19 cellular contexts compared by ENCODE assay signal in genomic region chr10:49001861-49002675, GRCh38.
A peak's percentile ranks its signal among the peaks of the same experiment; 100 is the strongest.
DNase-seq lines count a peak whose midpoint lies in the region; ATAC-seq and TF ChIP-seq lines count a peak whose summit lies in the region.
"Had no signal": no experiment of that assay in that cellular context is flagged by ENCODE, and none has a peak within 500 bp of the region (broad histone marks: within the 10 kb centered on the region; RNA-seq: fewer than 3 reads in every experiment).

No MANE protein-coding gene starts in this region.

- no peak overlapping the region for H3K4me3 Mint-ChIP-seq in osteocyte (ENCODE audit: unreplicated experiment)
- no peak overlapping the region for H3K4me3 Mint-ChIP-seq in activated CD4-positive, alpha-beta memory T cell treated with anti-CD3 and anti-CD28 coated beads, Interleukin-2, amount 10 ng/mL, durations not matched to agents 7 days and 5 days
- H3K4me3 Mint-ChIP-seq: CD14-positive monocyte; dendritic cell treated with granulocyte-macrophage colony-stimulating factor and Interleukin-4, amounts not matched to agents 40 ng/mL and 50 ng/mL, for 4 days; stimulated activated effector memory CD8-positive, alpha-beta T cell treated with anti-CD3 and anti-CD28 coated beads, Interleukin-12 subunit alpha, Interleukin-12 subunit beta, amount 100 ng/mL, for 72 hours had no signal

- BruUV-seq in HCT116 (replicated peaks; lab: Mats Ljungman, UMichigan): no TSS peak

- H3K9me2 ChIP-seq in HCT116 (ENCODE audit: insufficient read depth): no peaks in the 10 kb centered on the region

- no peaks in the 10 kb centered on the region for H3K9me3 Mint-ChIP-seq in osteocyte (ENCODE audit: unreplicated experiment)
- H3K9me3 Mint-ChIP-seq in activated CD4-positive, alpha-beta memory T cell treated with anti-CD3 and anti-CD28 coated beads, Interleukin-2, amount 10 ng/mL, durations not matched to agents 7 days and 5 days: no peaks in the 10 kb centered on the region
- H3K9me3 Mint-ChIP-seq: CD14-positive monocyte; dendritic cell treated with granulocyte-macrophage colony-stimulating factor and Interleukin-4, amounts not matched to agents 40 ng/mL and 50 ng/mL, for 4 days; stimulated activated effector memory CD8-positive, alpha-beta T cell treated with anti-CD3 and anti-CD28 coated beads, Interleukin-12 subunit alpha, Interleukin-12 subunit beta, amount 100 ng/mL, for 72 hours had no signal

- no peak overlapping the region for H3K4me2 ChIP-seq in HCT116 (ENCODE audit: low read length)
- H3K4me2 ChIP-seq: KMS-11 had no signal

- no peak overlapping the region for H3K27ac Mint-ChIP-seq in osteocyte (ENCODE audit: unreplicated experiment)
- no peak overlapping the region for H3K27ac Mint-ChIP-seq in activated CD4-positive, alpha-beta memory T cell treated with anti-CD3 and anti-CD28 coated beads, Interleukin-2, amount 10 ng/mL, durations not matched to agents 7 days and 5 days
- H3K27ac Mint-ChIP-seq: dendritic cell treated with granulocyte-macrophage colony-stimulating factor and Interleukin-4, amounts not matched to agents 40 ng/mL and 50 ng/mL, for 4 days; stimulated activated effector memory CD8-positive, alpha-beta T cell treated with anti-CD3 and anti-CD28 coated beads, Interleukin-12 subunit alpha, Interleukin-12 subunit beta, amount 100 ng/mL, for 72 hours had no signal

- ATAC-seq in HCT116 (peak; percentile 17; the same call in 1 of the 2 replicates), omental fat pad (ENCODE audit: low FRiP score) (peak; percentile 63), GM21619 (IDR thresholded peaks at IDR 0.05; ENCODE audit: unreplicated experiment) (no peak)
- ATAC-seq: stimulated activated effector memory CD8-positive, alpha-beta T cell treated with anti-CD3 and anti-CD28 coated beads, Interleukin-12 subunit alpha, Interleukin-12 subunit beta, amount 100 ng/mL, for 72 hours had no signal

- no peak for TF ChIP-seq RAD21 in HCT116 (IDR thresholded peaks at IDR 0.05; ENCODE audit: low read depth)

- H3K27me3 ChIP-seq in HCT116 (ENCODE audit: insufficient read depth, low read length) (peaks cover 10% of the 10 kb centered on the region; the same call in 1 of the 2 replicates), cardiac muscle cell (no peaks in the 10 kb centered on the region)
- H3K27me3 ChIP-seq: breast epithelium, SJCRH30 had no signal

- no peaks in the 10 kb centered on the region for H3K79me2 ChIP-seq in HCT116 (ENCODE audit: insufficient read depth, low read length)

- no peaks in the 10 kb centered on the region for H3K27me3 Mint-ChIP-seq in osteocyte (ENCODE audit: unreplicated experiment)
- no peaks in the 10 kb centered on the region for H3K27me3 Mint-ChIP-seq in activated CD4-positive, alpha-beta memory T cell treated with anti-CD3 and anti-CD28 coated beads, Interleukin-2, amount 10 ng/mL, durations not matched to agents 7 days and 5 days

- H3K9me3 ChIP-seq in HCT116 (ENCODE audit: control insufficient read depth in 1 of 2, insufficient read depth in 1 of 2, low read depth in 1 of 2, low read length in 2 of 2): no peaks in the 10 kb centered on the region
- H3K9me3 ChIP-seq in cardiac muscle cell (ENCODE audit: low read depth): no peaks in the 10 kb centered on the region
- H3K9me3 ChIP-seq: breast epithelium, SJCRH30, thoracic aorta had no signal

- no peaks in the 10 kb centered on the region for H4K20me1 ChIP-seq in HCT116 (ENCODE audit: insufficient read depth)

- RAD21 ChIA-PET in HCT116 (lab: Charles Lee; ENCODE audit: low non-redundant PET in 1 of 2, low total read pairs in 2 of 2, uncharacterized antibody in 2 of 2, unreplicated experiment in 2 of 2): no interaction called here

- no peak overlapping the region for H3K27ac ChIP-seq in HCT116 (ENCODE audit: low read depth, low read length)
- H3K27ac ChIP-seq in cardiac muscle cell: peak overlapping the region; percentile 31
- H3K27ac ChIP-seq: breast epithelium, KMS-11, SJCRH30, VCaP had no signal

- H3K4me1 Mint-ChIP-seq in osteocyte (ENCODE audit: unreplicated experiment): no peaks in the 10 kb centered on the region
- no peaks in the 10 kb centered on the region for H3K4me1 Mint-ChIP-seq in activated CD4-positive, alpha-beta memory T cell treated with anti-CD3 and anti-CD28 coated beads, Interleukin-2, amount 10 ng/mL, durations not matched to agents 7 days and 5 days
- H3K4me1 Mint-ChIP-seq: CD14-positive monocyte; stimulated activated effector memory CD8-positive, alpha-beta T cell treated with anti-CD3 and anti-CD28 coated beads, Interleukin-12 subunit alpha, Interleukin-12 subunit beta, amount 100 ng/mL, for 72 hours had no signal

- H3K36me3 Mint-ChIP-seq in osteocyte (ENCODE audit: unreplicated experiment): no peaks in the 10 kb centered on the region
- no peaks in the 10 kb centered on the region for H3K36me3 Mint-ChIP-seq in activated CD4-positive, alpha-beta memory T cell treated with anti-CD3 and anti-CD28 coated beads, Interleukin-2, amount 10 ng/mL, durations not matched to agents 7 days and 5 days (ENCODE audit: low read depth)
- H3K36me3 Mint-ChIP-seq: CD14-positive monocyte; stimulated activated effector memory CD8-positive, alpha-beta T cell treated with anti-CD3 and anti-CD28 coated beads, Interleukin-12 subunit alpha, Interleukin-12 subunit beta, amount 100 ng/mL, for 72 hours had no signal

- POLR2A ChIA-PET in HCT116 (lab: Charles Lee): no interaction called here
- POLR2A ChIA-PET in activated CD4-positive, alpha-beta memory T cell treated with anti-CD3 and anti-CD28 coated beads, Interleukin-2, amount 10 ng/mL, durations not matched to agents 7 days and 5 days (lab: Charles Lee): no interaction called here

- H2AFZ ChIP-seq in HCT116 (ENCODE audit: low read depth, low read length, poor library complexity, severe bottlenecking): no peak overlapping the region

- H3K4me1 ChIP-seq in HCT116 (ENCODE audit: control insufficient read depth in 1 of 2, insufficient read depth in 2 of 2, low read length in 2 of 2) (peaks cover 2 to 9% of the 10 kb centered on the region in 2 experiments; a peak in 2 of 4 replicates), cardiac muscle cell (ENCODE audit: low read depth) (peaks cover 10% of the 10 kb centered on the region)
- H3K4me1 ChIP-seq: breast epithelium, SJCRH30 had no signal

- H3K36me3 ChIP-seq in HCT116 (ENCODE audit: control insufficient read depth in 1 of 2, insufficient read depth in 2 of 2, low read length in 2 of 2) (no peaks in the 10 kb centered on the region), cardiac muscle cell (no peaks in the 10 kb centered on the region)
- H3K36me3 ChIP-seq: breast epithelium, SJCRH30, thoracic aorta had no signal

- no peak overlapping the region for H3K4me3 ChIP-seq in HCT116 (replicated peaks in 1 of 2; ENCODE audit: low read depth in 1 of 2, low read length in 2 of 2)
- no peak overlapping the region for H3K4me3 ChIP-seq in cardiac muscle cell
- H3K4me3 ChIP-seq: breast epithelium, SJCRH30, thoracic aorta had no signal

- no peak for TF ChIP-seq POLR2A in HCT116 (IDR thresholded peaks at IDR 0.05; ENCODE audit: borderline replicate concordance, extremely low read depth, insufficient read depth, insufficient read length)

- CTCF ChIA-PET in HCT116 (lab: Charles Lee): no interaction called here
- CTCF ChIA-PET in activated CD4-positive, alpha-beta memory T cell treated with anti-CD3 and anti-CD28 coated beads, Interleukin-2, amount 10 ng/mL, durations not matched to agents 7 days and 5 days (lab: Charles Lee): no interaction called here

- DNase-seq in HCT116 (ENCODE audit: low read depth, low spot score) (no peak), NCI-H146 treated with DMSO at 0.1 percent for 48 hours (lab: John Stamatoyannopoulos, UW; ENCODE audit: unreplicated experiment) (peak; percentile 82), cardiac muscle cell (ENCODE audit: low read depth in 1 of 2, low spot score in 1 of 2) (peak in 1 of 2 donors; percentile 4), omental fat pad (ENCODE audit: low spot score) (no peak), ecto neural progenitor cell (ENCODE audit: low spot score) (no peak), osteocyte (ENCODE audit: extremely low spot score, unreplicated experiment) (no peak)
- DNase-seq in activated CD4-positive, alpha-beta memory T cell treated with anti-CD3 and anti-CD28 coated beads, Interleukin-2, amount 10 ng/mL, durations not matched to agents 7 days and 5 days: no peak
- DNase-seq: activated CD4-positive, alpha-beta T cell treated with anti-CD3 and anti-CD28 coated beads, Interleukin-2, amount 50 U/mL, for 48 hours; activated effector memory CD4-positive, alpha-beta T cell treated with anti-CD3 and anti-CD28 coated beads, Interleukin-2, amount 50 U/mL, for 16 hours; occipital lobe had no signal

- H3K9ac ChIP-seq in HCT116 (ENCODE audit: low read length): no peak overlapping the region
- H3K9ac ChIP-seq: KMS-11 had no signal

- no peak for TF ChIP-seq CTCF in HCT116 (IDR thresholded peaks at IDR 0.05 in 2 of 3, conservative IDR thresholded peaks at IDR 0.05 in 1 of 3; ENCODE audit: borderline replicate concordance in 1 of 3, insufficient read depth in 1 of 3, low read depth in 2 of 3, low read length in 2 of 3)
- TF ChIP-seq CTCF in cardiac muscle cell (IDR thresholded peaks at IDR 0.05; ENCODE audit: low read depth, low read length): no peak
- TF ChIP-seq CTCF in omental fat pad (IDR thresholded peaks at IDR 0.05): no peak
- TF ChIP-seq CTCF in osteocyte (IDR thresholded peaks at IDR 0.05): no peak

- intact Hi-C loops in HCT116 (cut with micrococcal nuclease): no loop called here

TF ChIP-seq in HCT116, 20 proteins besides CTCF, POLR2A, EP300 and RAD21 (continues in another document):
- TF ChIP-seq SRF (IDR thresholded peaks at IDR 0.05; ENCODE audit: low read depth): no peak
- no peak for TF ChIP-seq MAX (IDR thresholded peaks at IDR 0.05)
